Comparison of ENCODE assay signal across 2 cellular contexts in genomic region chr10:110016037-110016436, GRCh38.
TF ChIP-seq lines count a peak whose summit lies in the region.

No MANE protein-coding gene starts in this region.

TF ChIP-seq in GM23338, 12 proteins besides CTCF, POLR2A, EP300 and RAD21 (continued from another document):
- TF ChIP-seq REST (IDR thresholded peaks at IDR 0.05; ENCODE audit: unreplicated experiment) (no peak), ETS1 (IDR thresholded peaks at IDR 0.05) (no peak), NANOG (IDR thresholded peaks at IDR 0.05; ENCODE audit: borderline replicate concordance) (no peak), EZH2 (IDR thresholded peaks at IDR 0.05; ENCODE audit: low read depth, unreplicated experiment) (no peak), STAT1 (IDR thresholded peaks at IDR 0.05; ENCODE audit: unreplicated experiment) (no peak), ZNF462 (CRISPR knock-in tag; IDR thresholded peaks at IDR 0.05) (no peak)

TF ChIP-seq in K562, 482 proteins besides CTCF, POLR2A, EP300 and RAD21 (continued from another document):
- TF ChIP-seq GTF3C2 (IDR thresholded peaks at IDR 0.05; ENCODE audit: borderline replicate concordance, extremely low read depth, insufficient read length): no peak
